ENCODE assay signal across 17 cellular contexts in the genomic region with DNA sequence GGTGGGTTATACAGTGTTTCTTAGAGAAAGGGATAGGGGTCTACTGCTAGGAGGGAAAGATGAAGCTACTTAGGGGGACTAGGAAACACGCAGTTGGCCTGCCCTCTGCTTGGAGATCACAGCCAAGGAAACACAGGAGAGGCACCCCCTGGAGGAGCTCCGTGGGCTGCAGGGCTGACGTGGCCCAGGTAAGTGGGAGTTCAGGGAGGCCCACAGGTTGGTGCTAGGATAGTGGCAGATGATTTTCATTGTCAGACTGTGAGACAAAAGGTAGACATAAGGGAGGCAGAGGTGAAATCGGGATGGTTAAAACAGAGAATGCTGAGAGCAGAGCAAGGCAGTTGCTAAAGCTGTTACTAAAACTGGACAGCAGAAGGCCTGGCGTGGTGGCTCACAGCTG.
DNase-seq lines count a peak whose midpoint lies in the region; ATAC-seq and TF ChIP-seq lines count a peak whose summit lies in the region.
"Had no signal": no experiment of that assay in that cellular context is flagged by ENCODE, and none has a peak within 500 bp of the region (broad histone marks: within the 10 kb centered on the region; RNA-seq: fewer than 3 reads in every experiment).

No MANE protein-coding gene starts in this region.

- H3K79me2 ChIP-seq in SK-N-SH (ENCODE audit: insufficient read depth) (no peaks in the 10 kb centered on the region), trophoblast cell (ENCODE audit: control insufficient read depth, insufficient read depth, low read length, poor library complexity) (no peaks in the 10 kb centered on the region)

- no peak overlapping the region for H3K4me2 ChIP-seq in SK-N-SH
- no peak overlapping the region for H3K4me2 ChIP-seq in trophoblast cell (ENCODE audit: low read length)
- H3K4me2 ChIP-seq: A549; BLaER1 treated with 17β-estradiol and CSF1 and Interleukin-3, amounts not matched to agents 10 nM and 100 nM had no signal

- H3K4me1 ChIP-seq in SK-N-SH (ENCODE audit: control insufficient read depth in 1 of 2, insufficient read depth in 2 of 2, low read depth in 1 of 2, low read length in 1 of 2), result no peaks in the 10 kb centered on the region; a peak in 1 of 4 replicates
- no peaks in the 10 kb centered on the region for H3K4me1 ChIP-seq in trophoblast cell (ENCODE audit: control insufficient read depth in 1 of 2, insufficient read depth in 2 of 2, low read length in 2 of 2)
- H3K4me1 ChIP-seq in foreskin keratinocyte, result no peaks in the 10 kb centered on the region
- H3K4me1 ChIP-seq: A549 had no signal

- H3K9me2 ChIP-seq in SK-N-SH, result no peaks in the 10 kb centered on the region

- TF ChIP-seq CTCF in SK-N-SH (IDR thresholded peaks at IDR 0.05) (no peak), WERI-Rb-1 (IDR thresholded peaks at IDR 0.05; ENCODE audit: low read depth, low read length) (no peak), foreskin keratinocyte (conservative IDR thresholded peaks at IDR 0.05) (no peak)

- no peaks in the 10 kb centered on the region for H3K27me3 ChIP-seq in SK-N-SH (ENCODE audit: insufficient read depth)
- no peaks in the 10 kb centered on the region for H3K27me3 ChIP-seq in WERI-Rb-1 (ENCODE audit: insufficient read depth, low read depth, severe bottlenecking)
- no peaks in the 10 kb centered on the region for H3K27me3 ChIP-seq in trophoblast cell (ENCODE audit: insufficient read depth, low read length)
- no peaks in the 10 kb centered on the region for H3K27me3 ChIP-seq in foreskin keratinocyte
- H3K27me3 ChIP-seq: BLaER1 treated with 17β-estradiol and CSF1 and Interleukin-3, amounts not matched to agents 10 nM and 100 nM had no signal

- no peak for TF ChIP-seq RAD21 in SK-N-SH (IDR thresholded peaks at IDR 0.05; ENCODE audit: low read length)

- TF ChIP-seq EP300 in SK-N-SH (IDR thresholded peaks at IDR 0.05; ENCODE audit: borderline replicate concordance in 1 of 2, low read depth in 1 of 2, low read length in 1 of 2), result no peak

- H3K14ac ChIP-seq in trophoblast cell (ENCODE audit: low read length), result no peak overlapping the region

- H2BK12ac ChIP-seq in trophoblast cell (ENCODE audit: low read length), result no peak overlapping the region

- H3K18ac ChIP-seq in trophoblast cell (ENCODE audit: low read length), result no peak overlapping the region

- H3K4me3 ChIP-seq in SK-N-SH (ENCODE audit: low read depth in 2 of 2, low read length in 1 of 2) (no peak overlapping the region), WERI-Rb-1 (ENCODE audit: low read depth, low read length) (no peak overlapping the region), trophoblast cell (ENCODE audit: low read depth, low read length) (no peak overlapping the region)
- H3K4me3 ChIP-seq: A549; BLaER1 treated with 17β-estradiol and CSF1 and Interleukin-3, amounts not matched to agents 10 nM and 100 nM had no signal

- DNase-seq in SK-N-SH (peak; percentile 15), WERI-Rb-1 (peak; percentile 10), head of caudate nucleus (peak in 41 of 42 donors; percentile 21 to 84 (median 58)), trophoblast cell (peak; percentile 38 to 58), foreskin keratinocyte (no peak), HuH-7.5 (ENCODE audit: low spot score) (no peak)
- DNase-seq: AML-193; Caco-2; Calu3; CD4-positive, alpha-beta T cell; CD8-positive, alpha-beta T cell; DMS79 treated with DMSO at 0.1 percent for 48 hours; GF-D8 had no signal

- H3K36me3 ChIP-seq in SK-N-SH (replicated peaks in 1 of 2; ENCODE audit: control insufficient read depth in 1 of 2, insufficient read depth in 2 of 2, low read length in 1 of 2), result no peaks in the 10 kb centered on the region
- H3K36me3 ChIP-seq in WERI-Rb-1, result no peaks in the 10 kb centered on the region
- H3K36me3 ChIP-seq in trophoblast cell (ENCODE audit: control insufficient read depth in 1 of 2, insufficient read depth in 2 of 2, low read length in 2 of 2), result no peaks in the 10 kb centered on the region
- H3K36me3 ChIP-seq: BLaER1 treated with 17β-estradiol and CSF1 and Interleukin-3, amounts not matched to agents 10 nM and 100 nM had no signal

- H2BK120ac ChIP-seq in trophoblast cell (ENCODE audit: insufficient read depth, low read length, poor library complexity), result no peak overlapping the region

- WGBS in SK-N-SH (ENCODE audit: low lambda C conversion rate), result 39% methylated on average over 5 of the region's 5 CpGs
- WGBS in trophoblast cell (ENCODE audit: extremely low coverage, insufficient coverage, insufficient read length), result no CpG with 5 or more reads among the region's 5 CpGs

- H3K23ac ChIP-seq in trophoblast cell (ENCODE audit: low read length), result no peak overlapping the region

- POLR2A ChIA-PET in SK-N-SH (lab: Yijun Ruan, JAX), result no interaction called here

- no peak overlapping the region for H4K12ac ChIP-seq in trophoblast cell (ENCODE audit: low read depth, low read length)

- H3F3A ChIP-seq in SK-N-SH (replicated peaks; ENCODE audit: insufficient read depth), result no peaks in the 10 kb centered on the region

- H3K9me3 ChIP-seq in SK-N-SH (no peaks in the 10 kb centered on the region), WERI-Rb-1 (ENCODE audit: severe bottlenecking) (no peaks in the 10 kb centered on the region), trophoblast cell (ENCODE audit: insufficient read depth, low read depth, low read length) (no peaks in the 10 kb centered on the region)
- H3K9me3 ChIP-seq: A549, Caco-2 had no signal

- no peak overlapping the region for H4K91ac ChIP-seq in trophoblast cell (ENCODE audit: low read depth, low read length)

- H4K20me1 ChIP-seq in SK-N-SH (ENCODE audit: insufficient read depth), result no peaks in the 10 kb centered on the region
- H4K20me1 ChIP-seq: BLaER1 treated with 17β-estradiol and CSF1 and Interleukin-3, amounts not matched to agents 10 nM and 100 nM had no signal

- H2AK5ac ChIP-seq in trophoblast cell (ENCODE audit: low read length), result no peak overlapping the region

- H4K8ac ChIP-seq in trophoblast cell (ENCODE audit: low read depth, low read length), result no peak overlapping the region

- no peaks in the 10 kb centered on the region for H3K79me1 ChIP-seq in trophoblast cell (ENCODE audit: low read length)

- CTCF ChIA-PET in SK-N-SH (lab: Yijun Ruan, JAX), result interaction anchor here (1.0 to 4.4 kb wide), 4 partner anchors 33 to 241 kb away, joined by 3 to 49 read pairs (median 14); no protein-coding TSS in a partner anchor

- H2BK5ac ChIP-seq in trophoblast cell (ENCODE audit: low read depth, low read length, poor library complexity), result no peak overlapping the region

- H3K27ac ChIP-seq in SK-N-SH (ENCODE audit: low read depth in 2 of 2, low read length in 1 of 2) (no peak overlapping the region), WERI-Rb-1 (no peak overlapping the region), trophoblast cell (ENCODE audit: low read depth, low read length) (no peak overlapping the region), foreskin keratinocyte (no peak overlapping the region)
- H3K27ac ChIP-seq: A549; BLaER1 treated with 17β-estradiol and CSF1 and Interleukin-3, amounts not matched to agents 10 nM and 100 nM had no signal

- intact Hi-C loops in head of caudate nucleus (cut with DNase I), result no loop called here

- H2AFZ ChIP-seq in SK-N-SH (ENCODE audit: low read depth) (no peak overlapping the region), trophoblast cell (ENCODE audit: insufficient read depth, low read length, poor library complexity) (no peak overlapping the region)

- H3K9ac ChIP-seq in SK-N-SH, result no peak overlapping the region
- no peak overlapping the region for H3K9ac ChIP-seq in trophoblast cell (ENCODE audit: low read length)
- H3K9ac ChIP-seq: BLaER1 treated with 17β-estradiol and CSF1 and Interleukin-3, amounts not matched to agents 10 nM and 100 nM had no signal

- ATAC-seq in SK-N-SH treated with all-trans-retinoic acid at 6 μM for 48 hours (no peak), foreskin keratinocyte (no peak), HG02678 (IDR thresholded peaks at IDR 0.05; ENCODE audit: unreplicated experiment) (no peak)
- ATAC-seq: A549; CD8-positive, alpha-beta T cell had no signal

- no peak overlapping the region for H3K4ac ChIP-seq in trophoblast cell (ENCODE audit: low read depth, low read length)

TF ChIP-seq in SK-N-SH, 30 proteins besides CTCF, POLR2A, EP300 and RAD21:
- TF ChIP-seq FOXM1 (IDR thresholded peaks at IDR 0.05; ENCODE audit: low read depth), result no peak
- TF ChIP-seq, protein P1, sequence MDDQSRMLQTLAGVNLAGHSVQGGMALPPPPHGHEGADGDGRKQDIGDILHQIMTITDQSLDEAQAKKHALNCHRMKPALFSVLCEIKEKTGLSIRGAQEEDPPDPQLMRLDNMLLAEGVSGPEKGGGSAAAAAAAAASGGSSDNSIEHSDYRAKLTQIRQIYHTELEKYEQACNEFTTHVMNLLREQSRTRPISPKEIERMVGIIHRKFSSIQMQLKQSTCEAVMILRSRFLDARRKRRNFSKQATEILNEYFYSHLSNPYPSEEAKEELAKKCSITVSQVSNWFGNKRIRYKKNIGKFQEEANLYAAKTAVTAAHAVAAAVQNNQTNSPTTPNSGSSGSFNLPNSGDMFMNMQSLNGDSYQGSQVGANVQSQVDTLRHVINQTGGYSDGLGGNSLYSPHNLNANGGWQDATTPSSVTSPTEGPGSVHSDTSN (IDR thresholded peaks at IDR 0.05), result no peak
TF ChIP-seq in SK-N-SH: peak in this region for 0.

TF ChIP-seq in SK-N-SH treated with all-trans-retinoic acid at 6 μM for 48 hours, 23 proteins besides CTCF, POLR2A, EP300 and RAD21:
- TF ChIP-seq ZFP30 (CRISPR knock-in tag; IDR thresholded peaks at IDR 0.05) (no peak), ARNTL (CRISPR knock-in tag; IDR thresholded peaks at IDR 0.05; ENCODE audit: borderline replicate concordance, low read depth) (no peak), TOX (CRISPR knock-in tag; IDR thresholded peaks at IDR 0.05; ENCODE audit: borderline replicate concordance) (no peak), ZFP3 (CRISPR knock-in tag; IDR thresholded peaks at IDR 0.05) (no peak)

Comparison
In these comparisons a context has a peak if more than half of its experiments do, and no peak if none do; other contexts are left out.
1. DNase-seq: peak in SK-N-SH (single experiment), WERI-Rb-1 (single experiment), head of caudate nucleus (41 of 42) and trophoblast cell (2 of 2); none in foreskin keratinocyte (0 of 2) and HuH-7.5 (single experiment).